8 cellular contexts compared by ENCODE assay signal in genomic region chr1:147598631-147599361, GRCh38. TPM values are rescaled to one million over a fixed set of nuclear protein-coding genes. Genes with fewer than 3 reads are reported as not detected.
DNase-seq lines count a peak whose midpoint lies in the region; ATAC-seq and TF ChIP-seq lines count a peak whose summit lies in the region.

No MANE protein-coding gene starts in this region.

- peak overlapping the region; percentile 80 for H3K27ac Mint-ChIP-seq in activated naive CD4-positive, alpha-beta T cell treated with anti-CD3 and anti-CD28 coated beads, Interleukin-2, amount 50 U/mL, for 24 hours

- H3K9me3 ChIP-seq in HEK293 (ENCODE audit: control insufficient read depth, insufficient read depth, low read depth, low read length) (no peaks in the 10 kb centered on the region), OCI-LY3 (ENCODE audit: insufficient read depth, low read length) (no peaks in the 10 kb centered on the region), heart right ventricle (no peaks in the 10 kb centered on the region)

- H3K36me3 ChIP-seq in HEK293 (ENCODE audit: control insufficient read depth in 2 of 2, insufficient read depth in 1 of 2, low read length in 2 of 2): no peaks in the 10 kb centered on the region
- H3K36me3 ChIP-seq in OCI-LY3 (replicated peaks; ENCODE audit: low read depth, low read length): no peaks in the 10 kb centered on the region
- no peaks in the 10 kb centered on the region for H3K36me3 ChIP-seq in heart right ventricle

- intact Hi-C loops in heart right ventricle (cut with DNase I) (loop anchor here in 7 of 10 donors (1.0 to 10.0 kb wide), 4 partner anchors 54 to 58 kb away; partner anchors contain the start of gene BCL9 (in 5 of the 7)), posterior vena cava (cut with DNase I) (loop anchor here in 1 of 2 donors (2.0 kb wide), 1 partner anchor 58 kb away; the partner anchor contains the start of gene BCL9)

- H3K4me3 ChIP-seq in HEK293 (ENCODE audit: low read depth, low read length) (peak overlapping the region; percentile 73), OCI-LY3 (ENCODE audit: low read length) (peak overlapping the region; percentile 78), heart right ventricle (peak overlapping the region; percentile 60 to 94 (median 85))

- H3K36me3 Mint-ChIP-seq in activated naive CD4-positive, alpha-beta T cell treated with anti-CD3 and anti-CD28 coated beads, Interleukin-2, amount 50 U/mL, for 24 hours: no peaks in the 10 kb centered on the region

- H3K27me3 ChIP-seq in OCI-LY3 (ENCODE audit: low read depth, low read length) (peaks cover 37% of the 10 kb centered on the region), heart right ventricle (peaks cover 0 to 22% (median 0%) of the 10 kb centered on the region in 7 donors)

- peak overlapping the region; percentile 92 for H3K4me3 Mint-ChIP-seq in activated naive CD4-positive, alpha-beta T cell treated with anti-CD3 and anti-CD28 coated beads, Interleukin-2, amount 50 U/mL, for 24 hours

- TF ChIP-seq CTCF in HEK293 (tag by site-specific recombination; IDR thresholded peaks at IDR 0.05) (peak; percentile 26; the same call in 1 of the 2 replicates), OCI-LY3 (IDR thresholded peaks at IDR 0.05; ENCODE audit: low read depth, low read length) (no peak), heart right ventricle (IDR thresholded peaks at IDR 0.05) (no peak)

- H3K27me3 Mint-ChIP-seq in activated naive CD4-positive, alpha-beta T cell treated with anti-CD3 and anti-CD28 coated beads, Interleukin-2, amount 50 U/mL, for 24 hours: no peaks in the 10 kb centered on the region

- peaks cover 18% of the 10 kb centered on the region for H3K79me2 ChIP-seq in OCI-LY3 (ENCODE audit: low read length)

- peak overlapping the region; percentile 72 for H3K9ac ChIP-seq in OCI-LY3 (ENCODE audit: low read length)

- DNase-seq in DMS114 treated with DMSO at 0.1 percent for 48 hours (lab: John Stamatoyannopoulos, UW; ENCODE audit: unreplicated experiment) (peak; percentile 53), heart right ventricle (peak in 1 of 2 donors; percentile 54), posterior vena cava (ENCODE audit: low spot score) (peak; percentile 84), NCI-H1930 (lab: John Stamatoyannopoulos, UW) (no peak), OCI-M2 (lab: John Stamatoyannopoulos, UW; ENCODE audit: unreplicated experiment) (no peak)

- POLR2A ChIA-PET in HEK293 (lab: Yijun Ruan, JAX): interaction anchor here (0.6 to 1.6 kb wide), 7 partner anchors 12 to 225 kb away, joined by 3 to 41 read pairs (median 4); partner anchors contain the start of genes ACP6 and BCL9

- no peaks in the 10 kb centered on the region for H4K20me1 ChIP-seq in OCI-LY3 (ENCODE audit: insufficient read depth, low read length)

- H3K9me3 Mint-ChIP-seq in activated naive CD4-positive, alpha-beta T cell treated with anti-CD3 and anti-CD28 coated beads, Interleukin-2, amount 50 U/mL, for 24 hours: no peaks in the 10 kb centered on the region

- H3K4me1 Mint-ChIP-seq in activated naive CD4-positive, alpha-beta T cell treated with anti-CD3 and anti-CD28 coated beads, Interleukin-2, amount 50 U/mL, for 24 hours: peaks cover 31% of the 10 kb centered on the region

- CTCF ChIA-PET in HEK293 (lab: Yijun Ruan, JAX): interaction anchor here (0.7 kb wide), 1 partner anchor 50 kb away, joined by 3 read pairs; no protein-coding TSS in a partner anchor

- H3K4me1 ChIP-seq in HEK293 (ENCODE audit: control insufficient read depth, insufficient read depth, low read length): no peaks in the 10 kb centered on the region
- peaks cover 13% of the 10 kb centered on the region for H3K4me1 ChIP-seq in OCI-LY3 (ENCODE audit: low read length)
- peaks cover 5 to 36% (median 17%) of the 10 kb centered on the region in 9 donors for H3K4me1 ChIP-seq in heart right ventricle

- H2AFZ ChIP-seq in OCI-LY3 (ENCODE audit: low read depth, low read length): peak overlapping the region; percentile 42

- WGBS in heart right ventricle, 2 donors: 4% methylated on average over 27 to 30 of the region's 30 CpGs

- H3K27ac ChIP-seq in HEK293 (ENCODE audit: extremely low read depth, low read depth, low read length) (peak overlapping the region; percentile 40; the same call in 1 of the 2 replicates), OCI-LY3 (ENCODE audit: low read length) (no peak overlapping the region), heart right ventricle (peak overlapping the region; percentile 79 to 96 (median 90))

- peak overlapping the region; percentile 82 for H3K4me2 ChIP-seq in OCI-LY3 (ENCODE audit: low read length)

- peak; percentile 6 to 63 (median 29) for ATAC-seq in heart right ventricle

TF ChIP-seq in HEK293, 187 proteins besides CTCF, POLR2A, EP300 and RAD21 (continues in another document):
- 0 out of 2 replicates have a peak, but pooled peaks have one; percentile 34 for TF ChIP-seq TRIM28 (IDR thresholded peaks at IDR 0.05; ENCODE audit: borderline replicate concordance, low read length)
- TF ChIP-seq ZNF391 (tag by site-specific recombination; IDR thresholded peaks at IDR 0.05; ENCODE audit: borderline replicate concordance, low read depth): no peak
- TF ChIP-seq REST (tag by site-specific recombination; IDR thresholded peaks at IDR 0.05): 0 out of 2 replicates have a peak, but pooled peaks have one; percentile 23
- peak; percentile 73; the same call in 1 of the 2 replicates for TF ChIP-seq ZBTB20 (tag by site-specific recombination; IDR thresholded peaks at IDR 0.05)
- no peak for TF ChIP-seq ZNF580 (tag by site-specific recombination; IDR thresholded peaks at IDR 0.05)
- TF ChIP-seq ZNF341 (tag by site-specific recombination; IDR thresholded peaks at IDR 0.05; ENCODE audit: low read depth): peak; percentile 82; the same call in 1 of the 2 replicates
- peak; percentile 89 for TF ChIP-seq ZNF140 (tag by site-specific recombination; IDR thresholded peaks at IDR 0.05)
- no peak for TF ChIP-seq ZNF639 (tag by site-specific recombination; IDR thresholded peaks at IDR 0.05)

RNA-seq across cellular contexts. Expression of gene BCL9, which starts 57.5 kb away (rescaled TPM):
- total RNA-seq in heart right ventricle (10 to 100 TPM in 8 of 10 donors, 1 to 10 TPM in 2; 5.5 to 20.7 (median 13.8) TPM), posterior vena cava (10 to 100 TPM; 25.0 to 26.6 TPM)
- polyA plus RNA-seq in heart right ventricle: 1 to 10 TPM; 3.9 to 6.7 TPM

Comparison
In these comparisons a context has a peak if more than half of its experiments do, and no peak if none do; other contexts are left out.
1. DNase-seq: peak in DMS114 treated with DMSO at 0.1 percent for 48 hours (single experiment) and posterior vena cava (single experiment); none in NCI-H1930 (0 of 2) and OCI-M2 (single experiment).
2. Peak in every context shown above with its lines, with median percentiles within 50 percentile points of each other: H3K4me3 ChIP-seq.